Comparison of ENCODE assay signal across 8 cellular contexts in genomic region chr13:46052314-46053161, GRCh38. TPM values are rescaled to one million over a fixed set of nuclear protein-coding genes. Genes with fewer than 3 reads are reported as not detected.
DNase-seq lines count a peak whose midpoint lies in the region; ATAC-seq and TF ChIP-seq lines count a peak whose summit lies in the region.

ZC3H13 (minus strand) TSS chr13:46052746; CDS start chr13:46045507, 7,239 bp downstream.

- peak; percentile 99 for ATAC-seq in HG03442 (IDR thresholded peaks at IDR 0.05; ENCODE audit: unreplicated experiment)
- peak; percentile 99 for ATAC-seq in activated CD4-positive, alpha-beta T cell treated with anti-CD3 and anti-CD28 coated beads for 36 hours

- peak; percentile 36 for TF ChIP-seq CTCF in BJ (IDR thresholded peaks at IDR 0.05; ENCODE audit: insufficient read depth, low read depth, low read length)
- peak; percentile 47 for TF ChIP-seq CTCF in choroid plexus epithelial cell (conservative IDR thresholded peaks at IDR 0.05; ENCODE audit: low read depth, low read length)

- DNase-seq in BJ (ENCODE audit: low read depth) (peak; percentile 75), GM19238 (ENCODE audit: insufficient read length, low spot score) (peak; percentile 80), NCI-H524 (lab: John Stamatoyannopoulos, UW) (peak; percentile 87 to 94), choroid plexus epithelial cell (ENCODE audit: low read depth) (peak; percentile 97), kidney glomerular epithelial cell (lab: John Stamatoyannopoulos, UW) (peak; percentile 86)
- peak; percentile 96 for DNase-seq in activated CD4-positive, alpha-beta T cell treated with anti-CD3 and anti-CD28 coated beads for 36 hours
- DNase-seq in stimulated activated CD4-positive, alpha-beta T cell treated with anti-CD3 and anti-CD28 coated beads, Interleukin-1b, Interleukin-23, amount 100 ng/mL, for 1 hour (ENCODE audit: low read depth in 2 of 2): peak; percentile 75 to 78

- H3K4me1 Mint-ChIP-seq in activated CD4-positive, alpha-beta T cell treated with anti-CD3 and anti-CD28 coated beads for 36 hours: peaks cover 34% of the 10 kb centered on the region

- no peaks in the 10 kb centered on the region for H3K27me3 ChIP-seq in BJ (ENCODE audit: control insufficient read depth, insufficient read depth, low read length)

- CTCF ChIA-PET in BJ (lab: Yijun Ruan, JAX): interaction anchor here (1.2 kb wide), 1 partner anchor 19 kb away, joined by 3 read pairs; no protein-coding TSS in a partner anchor
- CTCF ChIA-PET in activated CD4-positive, alpha-beta T cell treated with anti-CD3 and anti-CD28 coated beads for 36 hours (lab: Charles Lee): interaction anchor here (0.5 to 1.6 kb wide), 7 partner anchors 9 to 117 kb away, joined by 3 to 5 read pairs (median 4); no protein-coding TSS in a partner anchor

- intact Hi-C loops in activated CD4-positive, alpha-beta T cell treated with anti-CD3 and anti-CD28 coated beads for 36 hours (cut with DNase I, micrococcal nuclease): loop anchor here (1.0 to 5.0 kb wide), 11 partner anchors 74 to 1063 kb away; partner anchors contain the start of genes COG3 (in 1 of the 2), GPALPP1 (in 1 of the 2), LCP1 (in 1 of the 2) and LRCH1 (in 1 of the 2)

- peaks cover 2% of the 10 kb centered on the region for H3K27me3 Mint-ChIP-seq in activated CD4-positive, alpha-beta T cell treated with anti-CD3 and anti-CD28 coated beads for 36 hours

- POLR2A ChIA-PET in BJ (lab: Charles Lee): no interaction called here
- POLR2A ChIA-PET in activated CD4-positive, alpha-beta T cell treated with anti-CD3 and anti-CD28 coated beads for 36 hours (lab: Charles Lee): no interaction called here

- H3K36me3 Mint-ChIP-seq in activated CD4-positive, alpha-beta T cell treated with anti-CD3 and anti-CD28 coated beads for 36 hours (ENCODE audit: low read depth): peaks cover 5% of the 10 kb centered on the region

- H3K4me3 ChIP-seq in BJ (ENCODE audit: low read depth, low read length) (peak within 1 kb of the TSS; percentile 87), choroid plexus epithelial cell (ENCODE audit: low read depth, low read length) (peak within 1 kb of the TSS; percentile 86)

- peak within 1 kb of the TSS; percentile 94 for H3K27ac Mint-ChIP-seq in activated CD4-positive, alpha-beta T cell treated with anti-CD3 and anti-CD28 coated beads for 36 hours

- H3K4me3 Mint-ChIP-seq in activated CD4-positive, alpha-beta T cell treated with anti-CD3 and anti-CD28 coated beads for 36 hours: peak within 1 kb of the TSS; percentile 83

- no peaks in the 10 kb centered on the region for H3K36me3 ChIP-seq in BJ (ENCODE audit: control insufficient read depth, insufficient read depth, low read length)

- H3K9me3 Mint-ChIP-seq in activated CD4-positive, alpha-beta T cell treated with anti-CD3 and anti-CD28 coated beads for 36 hours (ENCODE audit: low read depth): no peaks in the 10 kb centered on the region

RNA-seq across cellular contexts. Expression of gene ZC3H13, which starts in this region (rescaled TPM):
- polyA plus RNA-seq in BJ (2011; rRNA removed): 1.9 and 3.9 TPM in 2 replicates
- polyA minus RNA-seq in BJ (2011; rRNA and poly(A)+ RNA removed): 4.3 and 8.0 TPM in 2 replicates
- total RNA-seq in activated CD4-positive, alpha-beta T cell treated with anti-CD3 and anti-CD28 coated beads for 36 hours: 10 to 100 TPM; 38.5 to 52.8 TPM

Comparison
In these comparisons a context has a peak if more than half of its experiments do, and no peak if none do; other contexts are left out.
1. Peak in every context shown above with its lines: DNase-seq, ATAC-seq and H3K4me3 ChIP-seq.